ENCODE assay signal across 22 cellular contexts in the genomic region with DNA sequence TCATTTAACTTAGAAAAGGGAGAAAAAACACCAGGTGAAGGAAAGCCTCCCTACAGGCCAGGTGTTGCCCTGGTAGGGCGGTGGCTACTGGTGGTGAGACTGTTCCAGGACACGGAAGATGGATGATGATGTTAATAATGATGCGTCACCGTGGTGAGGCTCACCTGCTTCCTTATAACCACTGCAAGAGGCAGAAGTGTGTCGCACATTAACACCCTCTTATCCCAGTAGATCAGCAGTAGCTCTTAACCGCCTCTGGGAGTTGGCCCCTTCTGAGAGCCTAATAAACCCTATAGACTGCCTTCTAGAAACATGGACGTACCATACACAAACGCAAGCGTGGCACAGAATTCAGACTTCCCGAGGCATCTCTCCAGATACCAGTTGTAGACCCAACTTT. TPM values are rescaled to one million over a fixed set of nuclear protein-coding genes. Genes with fewer than 3 reads are reported as not detected.
DNase-seq lines count a peak whose midpoint lies in the region; ATAC-seq, FAIRE-seq and TF ChIP-seq lines count a peak whose summit lies in the region.
"Had no signal": no experiment of that assay in that cellular context is flagged by ENCODE, and none has a peak within 500 bp of the region (broad histone marks: within the 10 kb centered on the region; RNA-seq: fewer than 3 reads in every experiment).

No MANE protein-coding gene starts in this region.

- H3K9me3 ChIP-seq in keratinocyte (ENCODE audit: control insufficient read depth, low read depth, low read length) (no peaks in the 10 kb centered on the region), transverse colon (no peaks in the 10 kb centered on the region)
- H3K9me3 ChIP-seq: prostate gland, SJCRH30, suprapubic skin had no signal

- TF ChIP-seq CTCF in WTC11 (IDR thresholded peaks at IDR 0.05) (no peak), keratinocyte (optimal IDR thresholded peaks at IDR 0.05 in 1 of 3, IDR thresholded peaks at IDR 0.05 in 1 of 3, conservative IDR thresholded peaks at IDR 0.05 in 1 of 3; ENCODE audit: extremely low read depth in 1 of 3, insufficient read depth in 2 of 3, low read length in 3 of 3) (no peak), transverse colon (IDR thresholded peaks at IDR 0.05) (peak in 2 of 5 experiments; percentile 43 to 54)

- DNase-seq in Right ventricle myocardium superior (no peak), Right ventricle myocardium inferior (ENCODE audit: missing footprints) (no peak), WTC11 (ENCODE audit: low spot score) (no peak), keratinocyte (ENCODE audit: low read depth, low spot score) (peak; percentile 57), transverse colon (peak; percentile 76), iPS-NIHi7 (ENCODE audit: extremely low spot score) (no peak)
- DNase-seq: activated CD4-positive, alpha-beta T cell treated with anti-CD3 and anti-CD28 coated beads, Interleukin-2, amount 50 U/mL, for 1 hour; activated gamma-delta T cell treated with Interleukin-2 at 50 U/mL for 16 hours; effector CD8-positive, alpha-beta T cell; HFFc6; NCI-H2107; SJCRH30; stimulated activated CD4-positive, alpha-beta T cell treated with anti-CD3 and anti-CD28 coated beads, Interleukin-15, amount 100 ng/mL, for 24 hours; T-helper 9 cell had no signal

- H3K4me2 ChIP-seq in keratinocyte (ENCODE audit: control insufficient read depth, extremely low read depth, insufficient read depth, low read depth, low read length) = peak overlapping the region; percentile 36

- no peak overlapping the region for H2AFZ ChIP-seq in keratinocyte (ENCODE audit: control insufficient read depth, low read length)

- intact Hi-C loops in Right ventricle myocardium superior (cut with DNase I) (no loop called here), Right ventricle myocardium inferior (cut with DNase I) (no loop called here), transverse colon (cut with DNase I; ENCODE audit: low total_unique reads) (no loop called here)

- H3K27me3 ChIP-seq in keratinocyte (ENCODE audit: control insufficient read depth, extremely low read depth, insufficient read depth, low read length) (no peaks in the 10 kb centered on the region), transverse colon (no peaks in the 10 kb centered on the region)
- H3K27me3 ChIP-seq: SJCRH30, suprapubic skin had no signal

- TF ChIP-seq EP300 in transverse colon (IDR thresholded peaks at IDR 0.05; ENCODE audit: low read depth) = no peak

- CTCF ChIA-PET in WTC11 (lab: Charles Lee) = no interaction called here

- H3K9ac ChIP-seq in keratinocyte (ENCODE audit: control insufficient read depth, extremely low read depth, insufficient read depth, low read length) = peak overlapping the region; percentile 70

- H3K4me1 ChIP-seq in keratinocyte (ENCODE audit: control insufficient read depth, extremely low read depth, insufficient read depth, low read length) = peaks cover 30% of the 10 kb centered on the region
- H3K4me1 ChIP-seq in transverse colon = peaks cover 5 to 43% (median 27%) of the 10 kb centered on the region in 4 donors
- H3K4me1 ChIP-seq: prostate gland, SJCRH30 had no signal

- H4K20me1 ChIP-seq in keratinocyte (ENCODE audit: control insufficient read depth, extremely low read depth, insufficient read depth, low read length) = peaks cover 3% of the 10 kb centered on the region

- peaks cover 30% of the 10 kb centered on the region for H3K36me3 Mint-ChIP-seq in WTC11

- no peak overlapping the region for H3K4me3 Mint-ChIP-seq in WTC11
- H3K4me3 Mint-ChIP-seq: HFFc6, mesothelial cell of epicardium had no signal

- H3K79me2 ChIP-seq in keratinocyte (ENCODE audit: control insufficient read depth, insufficient read depth, low read length) = peaks cover 89% of the 10 kb centered on the region

- no peaks in the 10 kb centered on the region for H3K9me3 Mint-ChIP-seq in WTC11
- H3K9me3 Mint-ChIP-seq: HFFc6, mesothelial cell of epicardium had no signal

- 58 to 63% methylated on average over 10 of the region's 10 CpGs for WGBS in transverse colon (ENCODE audit: low coverage in 1 of 2), 2 donors

- H3K27ac ChIP-seq in keratinocyte (ENCODE audit: control insufficient read depth, insufficient read depth, low read length) (peak overlapping the region; percentile 88), transverse colon (peak overlapping the region; percentile 72 to 80 (median 76))
- H3K27ac ChIP-seq: prostate gland, SJCRH30, suprapubic skin had no signal

- peak; percentile 60 for TF ChIP-seq POLR2A in transverse colon (IDR thresholded peaks at IDR 0.05)

- POLR2A ChIA-PET in WTC11 (lab: Charles Lee) = interaction anchor here (2.1 kb wide), 1 partner anchor 11 kb away, joined by 11 read pairs; the partner anchor contains the start of gene PARN

- H3K36me3 ChIP-seq in keratinocyte (ENCODE audit: control insufficient read depth in 2 of 2, extremely low read depth in 1 of 2, insufficient read depth in 2 of 2, low read length in 2 of 2) = peaks cover 20 to 37% of the 10 kb centered on the region in 2 experiments
- H3K36me3 ChIP-seq in transverse colon = peaks cover 0 to 25% (median 8%) of the 10 kb centered on the region in 4 donors
- H3K36me3 ChIP-seq: prostate gland had no signal

- in situ Hi-C loops in transverse colon (cut with MboI; ENCODE audit: low pct_ligation_motif_present in 1 of 4, low pct_unique_long_range_greater_than_20kb in 1 of 4, low sequenced_read_pairs in 3 of 4) = no loop called here

- H3K4me3 ChIP-seq in keratinocyte (ENCODE audit: control insufficient read depth in 2 of 3, extremely low read depth in 1 of 3, insufficient read depth in 2 of 3, low read depth in 1 of 3, low read length in 3 of 3) (no peak overlapping the region), transverse colon (no peak overlapping the region)
- H3K4me3 ChIP-seq: prostate gland, SJCRH30, suprapubic skin had no signal

- no peaks in the 10 kb centered on the region for H3K9me1 ChIP-seq in keratinocyte (ENCODE audit: control insufficient read depth, extremely low read depth, insufficient read depth, low read length)

- ATAC-seq in Right ventricle myocardium superior (ENCODE audit: poor library complexity) = peak; percentile 41
- ATAC-seq in Right ventricle myocardium inferior = no peak
- ATAC-seq in WTC11 = no peak
- no peak for ATAC-seq in GM21723 (IDR thresholded peaks at IDR 0.05; ENCODE audit: unreplicated experiment)
- ATAC-seq in GM21737 (IDR thresholded peaks at IDR 0.05; ENCODE audit: unreplicated experiment) = no peak

- dilution Hi-C loops in keratinocyte (cut with MboI; ENCODE audit: extremely low pct_ligation_motif_present, low sequenced_read_pairs) = no loop called here

- H3K27me3 Mint-ChIP-seq in WTC11 (ENCODE audit: low read depth) = no peaks in the 10 kb centered on the region

- H3K4me1 Mint-ChIP-seq in WTC11 = peaks cover 45% of the 10 kb centered on the region

- FAIRE-seq in keratinocyte (lab: Jason Lieb, UNC) = peak; percentile 86
- FAIRE-seq: bronchial epithelial cell had no signal

- H3K27ac Mint-ChIP-seq in WTC11 = peak overlapping the region; percentile 2
- H3K27ac Mint-ChIP-seq: HFFc6, mesothelial cell of epicardium had no signal

TF ChIP-seq in WTC11, 78 proteins besides CTCF, POLR2A, EP300 and RAD21 (continues in another document):
- TF ChIP-seq, protein P1, sequence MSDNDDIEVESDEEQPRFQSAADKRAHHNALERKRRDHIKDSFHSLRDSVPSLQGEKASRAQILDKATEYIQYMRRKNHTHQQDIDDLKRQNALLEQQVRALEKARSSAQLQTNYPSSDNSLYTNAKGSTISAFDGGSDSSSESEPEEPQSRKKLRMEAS (CRISPR knock-in tag; IDR thresholded peaks at IDR 0.05) = no peak
- TF ChIP-seq ESRRA (CRISPR knock-in tag; IDR thresholded peaks at IDR 0.05; ENCODE audit: borderline replicate concordance) (no peak), GRHL2 (CRISPR knock-in tag; IDR thresholded peaks at IDR 0.05; ENCODE audit: insufficient replicate concordance, severe bottlenecking) (no peak), CREM (CRISPR knock-in tag; IDR thresholded peaks at IDR 0.05) (no peak), RORB (CRISPR knock-in tag; IDR thresholded peaks at IDR 0.05) (no peak)

RNA-seq across cellular contexts. Expression of gene BFAR, which starts 7.8 kb away (rescaled TPM):
- total RNA-seq in Right ventricle myocardium superior (30.5 TPM), Right ventricle myocardium inferior (26.0 TPM), WTC11 (2021) (56.1 to 70.3 TPM (median 59.4 TPM) in 3 replicates), transverse colon (10 to 100 TPM; 42.2 to 72.7 (median 56.2) TPM)
- 86.1 to 119 TPM (median 92.3 TPM) in 3 replicates for polyA plus RNA-seq in keratinocyte
- 23.8 TPM for polyA plus RNA-seq in keratinocyte (2011; ENCODE audit: low read depth)
- polyA plus RNA-seq in keratinocyte (2011; cell fraction: cytosol; rRNA removed) = 79.1 and 113 TPM in 2 replicates
- 87.1 and 91.6 TPM in 2 replicates for polyA plus RNA-seq in keratinocyte (2011; cell fraction: nucleus; rRNA removed)
- 53.7 and 83.3 TPM in 2 replicates for polyA plus RNA-seq in keratinocyte (2012; ENCODE audit: low replicate concordance)
- 41.0 to 100 TPM (median 88.5 TPM) in 3 replicates for polyA minus RNA-seq in keratinocyte
- polyA minus RNA-seq in keratinocyte (2011; cell fraction: cytosol; rRNA and poly(A)+ RNA removed) = 48.0 TPM
- 50.6 and 85.7 TPM in 2 replicates for polyA minus RNA-seq in keratinocyte (2011; cell fraction: nucleus; rRNA and poly(A)+ RNA removed)

RNA-seq across cellular contexts. Expression of gene PARN, which starts 10.5 kb away (rescaled TPM):
- total RNA-seq in Right ventricle myocardium superior (16.1 TPM), Right ventricle myocardium inferior (17.2 TPM), WTC11 (2021) (37.7 to 39.4 TPM (median 38.5 TPM) in 3 replicates), transverse colon (10 to 100 TPM; 26.9 to 57.3 (median 34.1) TPM)
- 29.4 to 40.8 TPM (median 33.9 TPM) in 3 replicates for polyA plus RNA-seq in keratinocyte
- polyA plus RNA-seq in keratinocyte (2011; ENCODE audit: low read depth) = 56.8 TPM
- 39.4 and 55.5 TPM in 2 replicates for polyA plus RNA-seq in keratinocyte (2011; cell fraction: cytosol; rRNA removed)
- 50.5 and 52.9 TPM in 2 replicates for polyA plus RNA-seq in keratinocyte (2011; cell fraction: nucleus; rRNA removed)
- polyA plus RNA-seq in keratinocyte (2012; ENCODE audit: low replicate concordance) = 21.2 and 33.8 TPM in 2 replicates
- polyA minus RNA-seq in keratinocyte = 18.7 to 37.7 TPM (median 32.4 TPM) in 3 replicates
- 22.8 TPM for polyA minus RNA-seq in keratinocyte (2011; cell fraction: cytosol; rRNA and poly(A)+ RNA removed)
- 19.1 and 42.3 TPM in 2 replicates for polyA minus RNA-seq in keratinocyte (2011; cell fraction: nucleus; rRNA and poly(A)+ RNA removed)

RNA-seq across cellular contexts. Expression of gene PLA2G10, which starts 53.6 kb away (rescaled TPM):
- total RNA-seq in Right ventricle myocardium superior (not detected), Right ventricle myocardium inferior (not detected), WTC11 (2021) (0.39 to 0.85 TPM (median 0.42 TPM) in 3 replicates), transverse colon (10 to 100 TPM in 3 of 4 donors, 1 to 10 TPM in 1; 4.0 to 43.8 (median 24.0) TPM)
- 0.54 to 3.2 TPM (median 1.0 TPM) in 3 replicates for polyA plus RNA-seq in keratinocyte
- not detected for polyA plus RNA-seq in keratinocyte (2011; ENCODE audit: low read depth)
- 0.41 and 1.9 TPM in 2 replicates for polyA plus RNA-seq in keratinocyte (2011; cell fraction: cytosol; rRNA removed)
- polyA plus RNA-seq in keratinocyte (2011; cell fraction: nucleus; rRNA removed) = 0.41 and 1.3 TPM in 2 replicates
- 1.6 and 1.8 TPM in 2 replicates for polyA plus RNA-seq in keratinocyte (2012; ENCODE audit: low replicate concordance)
- 1.3 to 1.8 TPM (median 1.6 TPM) in 3 replicates for polyA minus RNA-seq in keratinocyte
- polyA minus RNA-seq in keratinocyte (2011; cell fraction: cytosol; rRNA and poly(A)+ RNA removed) = not detected
- polyA minus RNA-seq in keratinocyte (2011; cell fraction: nucleus; rRNA and poly(A)+ RNA removed) = 2.8 and 2.9 TPM in 2 replicates
- total RNA-seq: bronchial epithelial cell, fibroblast of villous mesenchyme, HFFc6, M059J, mesothelial cell of epicardium, SJCRH30, suprapubic skin had no signal

Comparison
In these comparisons a context has a peak if more than half of its experiments do, and no peak if none do; other contexts are left out.
1. DNase-seq: peak in keratinocyte (single experiment) and transverse colon (single experiment); none in Right ventricle myocardium superior (single experiment), Right ventricle myocardium inferior (single experiment), WTC11 (single experiment) and iPS-NIHi7 (single experiment).